Comparison of ENCODE assay signal across 31 cellular contexts in genomic region chr6:64146094-64146493, GRCh38.
"Had no signal": no experiment of that assay in that cellular context is flagged by ENCODE, and none has a peak within 500 bp of the region (broad histone marks: within the 10 kb centered on the region; RNA-seq: fewer than 3 reads in every experiment).

No MANE protein-coding gene starts in this region.

- H3K27ac ChIP-seq: brain microvascular endothelial cell, cardiac muscle cell, colonic mucosa, esophagus muscularis mucosa, gastroesophageal sphincter had no signal

- ATAC-seq: activated CD8-positive, alpha-beta T cell treated with anti-CD3 and anti-CD28 coated beads for 36 hours; activated T-cell treated with anti-CD3 and anti-CD28 coated beads, Interleukin-2, amount 50 U/mL, for 4 hours; activated T-helper 17 cell treated with anti-CD3 and anti-CD28 coated beads, Interleukin-2, amount 50 U/mL, for 72 hours; gastroesophageal sphincter; T-helper 17 cell had no signal

- FAIRE-seq: astrocyte, endometrium, endothelial cell of umbilical vein had no signal

- H3K4me3 ChIP-seq: cardiac muscle cell, colonic mucosa, esophagus muscularis mucosa, gastroesophageal sphincter had no signal

- H3K9me3 ChIP-seq: colonic mucosa, esophagus muscularis mucosa, gastroesophageal sphincter had no signal

- H3K27me3 ChIP-seq: brain microvascular endothelial cell, cardiac muscle cell, colonic mucosa, esophagus muscularis mucosa, gastroesophageal sphincter had no signal

- DNase-seq: activated CD4-positive, alpha-beta T cell treated with anti-CD3 and anti-CD28 coated beads for 1 hour; activated CD4-positive, alpha-beta T cell treated with anti-CD3 and anti-CD28 coated beads for 4 hours; activated CD4-positive, alpha-beta T cell treated with anti-CD3 and anti-CD28 coated beads, Interleukin-2, amount 10 ng/mL, durations not matched to agents 7 days and 5 days; activated CD4-positive, alpha-beta T cell treated with anti-CD3 and anti-CD28 coated beads, Interleukin-2, amount 50 U/mL, for 4 hours; activated CD8-positive, alpha-beta memory T cell treated with anti-CD3 and anti-CD28 coated beads for 24 hours; activated CD8-positive, alpha-beta T cell treated with anti-CD3 and anti-CD28 coated beads for 36 hours; activated effector memory CD4-positive, alpha-beta T cell treated with Interleukin-2 at 50 U/mL for 16 hours; activated gamma-delta T cell treated with Interleukin-2 at 50 U/mL for 16 hours; activated naive CD4-positive, alpha-beta T cell treated with anti-CD3 and anti-CD28 coated beads, Interleukin-2, amount 50 U/mL, for 16 hours; activated naive CD4-positive, alpha-beta T cell treated with Interleukin-2 at 50 U/mL for 16 hours; activated T-cell treated with anti-CD3 and anti-CD28 coated beads, Interleukin-2, amount 50 U/mL, for 4 hours; amniotic stem cell; anterior cingulate cortex; brain microvascular endothelial cell; central memory CD4-positive, alpha-beta T cell; cerebellar nuclear complex; colonic mucosa; effector CD8-positive, alpha-beta T cell; erythroblast; foreskin melanocyte; hippocampal formation; T-helper 1 cell; T-helper 17 cell; T1000 had no signal

- H3K4me1 ChIP-seq: colonic mucosa, esophagus muscularis mucosa, gastroesophageal sphincter had no signal

- H3K36me3 ChIP-seq: brain microvascular endothelial cell, cardiac muscle cell, colonic mucosa, esophagus muscularis mucosa, gastroesophageal sphincter had no signal
